ENCODE assay signal across 8 cellular contexts in genomic region chr16:84699712-84700517, GRCh38. TPM values are rescaled to one million over a fixed set of nuclear protein-coding genes. Genes with fewer than 3 reads are reported as not detected.
DNase-seq lines count a peak whose midpoint lies in the region; ATAC-seq and TF ChIP-seq lines count a peak whose summit lies in the region.

Gene USP10 (plus strand): TSS chr16:84700000. CDS start chr16:84700091, 91 bp downstream.

- H3K9me3 Mint-ChIP-seq in activated CD4-positive, alpha-beta memory T cell treated with anti-CD3 and anti-CD28 coated beads, Interleukin-2, amount 10 ng/mL, durations not matched to agents 7 days and 5 days: no peaks in the 10 kb centered on the region

- H3K27ac Mint-ChIP-seq in activated CD4-positive, alpha-beta memory T cell treated with anti-CD3 and anti-CD28 coated beads, Interleukin-2, amount 10 ng/mL, durations not matched to agents 7 days and 5 days: peak within 1 kb of the TSS; percentile 94

- peak; percentile 86 for TF ChIP-seq POLR2A in GM19099 (IDR thresholded peaks at IDR 0.05; ENCODE audit: extremely low read depth, insufficient read length, low read depth)

- WGBS in lung, 2 donors: 0% methylated on average over 45 to 106 of the region's 106 CpGs

- peaks cover 2% of the 10 kb centered on the region for H3K36me3 Mint-ChIP-seq in activated CD4-positive, alpha-beta memory T cell treated with anti-CD3 and anti-CD28 coated beads, Interleukin-2, amount 10 ng/mL, durations not matched to agents 7 days and 5 days (ENCODE audit: low read depth)

- H3K36me3 ChIP-seq in BE2C (no peaks in the 10 kb centered on the region), lung (ENCODE audit: control insufficient read depth in 2 of 2, insufficient read depth in 2 of 2, low read length in 2 of 2) (no peaks in the 10 kb centered on the region)

- ATAC-seq in HG03378 (IDR thresholded peaks at IDR 0.05; ENCODE audit: unreplicated experiment): peak; percentile 54
- peak; percentile 88 for ATAC-seq in lung (ENCODE audit: insufficient read depth, low FRiP score)

- H3K4me1 Mint-ChIP-seq in activated CD4-positive, alpha-beta memory T cell treated with anti-CD3 and anti-CD28 coated beads, Interleukin-2, amount 10 ng/mL, durations not matched to agents 7 days and 5 days: peaks cover 41% of the 10 kb centered on the region

- CTCF ChIA-PET in activated CD4-positive, alpha-beta memory T cell treated with anti-CD3 and anti-CD28 coated beads, Interleukin-2, amount 10 ng/mL, durations not matched to agents 7 days and 5 days (lab: Charles Lee): interaction anchor here (0.7 to 2.2 kb wide), 5 partner anchors 13 to 151 kb away, joined by 4 to 31 read pairs (median 15); no protein-coding TSS in a partner anchor

- peaks cover 4% of the 10 kb centered on the region for H3K27me3 Mint-ChIP-seq in activated CD4-positive, alpha-beta memory T cell treated with anti-CD3 and anti-CD28 coated beads, Interleukin-2, amount 10 ng/mL, durations not matched to agents 7 days and 5 days

- H3K27me3 ChIP-seq in BE2C (no peaks in the 10 kb centered on the region), lung (ENCODE audit: control insufficient read depth, insufficient read depth) (no peaks in the 10 kb centered on the region)

- POLR2A ChIA-PET in activated CD4-positive, alpha-beta memory T cell treated with anti-CD3 and anti-CD28 coated beads, Interleukin-2, amount 10 ng/mL, durations not matched to agents 7 days and 5 days (lab: Charles Lee): interaction anchor here (0.7 to 2.3 kb wide), 17 partner anchors 10 to 195 kb away, joined by 3 to 10 read pairs (median 4); no protein-coding TSS in a partner anchor

- TF ChIP-seq CTCF in BE2C (IDR thresholded peaks at IDR 0.05; ENCODE audit: low read depth, low read length): no peak
- no peak for TF ChIP-seq CTCF in lung (IDR thresholded peaks at IDR 0.05; ENCODE audit: control extremely low read depth, extremely low read depth)

- peak within 1 kb of the TSS; percentile 85 to 93 for H3K27ac ChIP-seq in lung (ENCODE audit: low read depth in 1 of 2, low read length in 1 of 2)

- DNase-seq in BE2C (peak; percentile 88), NCI-H748 treated with DMSO at 0.1 percent for 48 hours (lab: John Stamatoyannopoulos, UW) (peak; percentile 22), lung (ENCODE audit: low spot score) (peak; percentile 66)
- DNase-seq in activated CD4-positive, alpha-beta memory T cell treated with anti-CD3 and anti-CD28 coated beads, Interleukin-2, amount 10 ng/mL, durations not matched to agents 7 days and 5 days: peak; percentile 87
- DNase-seq in effector CD4-positive, alpha-beta T cell: peak; percentile 79
- DNase-seq in stimulated activated CD4-positive, alpha-beta T cell treated with anti-CD3 and anti-CD28 coated beads, TNF-alpha, amount 100 ng/mL, for 24 hours (ENCODE audit: low read depth in 3 of 3): peak; percentile 46 to 77 (median 65)

- H3K4me1 ChIP-seq in BE2C (no peaks in the 10 kb centered on the region), lung (ENCODE audit: control insufficient read depth in 2 of 2, insufficient read depth in 2 of 2, low read length in 2 of 2) (peaks cover 6 to 15% of the 10 kb centered on the region in 2 donors)

- H3K4me3 Mint-ChIP-seq in activated CD4-positive, alpha-beta memory T cell treated with anti-CD3 and anti-CD28 coated beads, Interleukin-2, amount 10 ng/mL, durations not matched to agents 7 days and 5 days: peak within 1 kb of the TSS; percentile 97

- H3K9me3 ChIP-seq in BE2C: no peaks in the 10 kb centered on the region
- no peaks in the 10 kb centered on the region for H3K9me3 ChIP-seq in lung (ENCODE audit: control insufficient read depth in 2 of 2, insufficient read depth in 1 of 2, low read length in 1 of 2)

- H3K4me3 ChIP-seq in BE2C (ENCODE audit: low read depth, low read length): peak within 1 kb of the TSS; percentile 73
- peak within 1 kb of the TSS; percentile 93 for H3K4me3 ChIP-seq in lung

RNA-seq across cellular contexts. Expression of gene USP10, which starts in this region (rescaled TPM):
- polyA plus RNA-seq in BE2C (2012; ENCODE audit: insufficient read depth, insufficient read length, low read depth): 184 TPM
- total RNA-seq in activated CD4-positive, alpha-beta memory T cell treated with anti-CD3 and anti-CD28 coated beads, Interleukin-2, amount 10 ng/mL, durations not matched to agents 7 days and 5 days: 10 to 100 TPM; 92.2 to 94.4 TPM
- 10 to 100 TPM; 70.5 to 77.5 TPM for total RNA-seq in lung
- polyA plus RNA-seq in lung: 10 to 100 TPM; 18.5 to 55.5 TPM

Comparison
In these comparisons a context has a peak if more than half of its experiments do, and no peak if none do; other contexts are left out.
1. Peak in every context shown above with its lines: DNase-seq, ATAC-seq, H3K4me3 ChIP-seq and H3K27ac ChIP-seq.
2. DNase-seq: peak in every context shown above with its lines; median percentile 88 in BE2C; 87 in activated CD4-positive, alpha-beta memory T cell treated with anti-CD3 and anti-CD28 coated beads, Interleukin-2, amount 10 ng/mL, durations not matched to agents 7 days and 5 days; 79 in effector CD4-positive, alpha-beta T cell; 66 in lung; 65 in stimulated activated CD4-positive, alpha-beta T cell treated with anti-CD3 and anti-CD28 coated beads, TNF-alpha, amount 100 ng/mL, for 24 hours; 22 in NCI-H748 treated with DMSO at 0.1 percent for 48 hours.